30 cellular contexts compared by ENCODE assay signal in genomic region chr13:43191561-43191960, GRCh38.
"Had no signal": no experiment of that assay in that cellular context is flagged by ENCODE, and none has a peak within 500 bp of the region (broad histone marks: within the 10 kb centered on the region; RNA-seq: fewer than 3 reads in every experiment).

No MANE protein-coding gene starts in this region.

- H3K9me3 ChIP-seq: ascending aorta, SJSA1 had no signal

- H3K27me3 ChIP-seq: ascending aorta, SJSA1 had no signal

- H3K4me1 ChIP-seq: ascending aorta, SJSA1 had no signal

- DNase-seq: activated CD4-positive, alpha-beta memory T cell treated with anti-CD3 and anti-CD28 coated beads, Interleukin-2, amount 10 ng/mL, durations not matched to agents 7 days and 5 days; activated CD4-positive, alpha-beta T cell treated with anti-CD3 and anti-CD28 coated beads for 1 hour; activated CD4-positive, alpha-beta T cell treated with anti-CD3 and anti-CD28 coated beads for 48 hours; activated CD4-positive, CD25-positive, alpha-beta regulatory T cell; activated CD8-positive, alpha-beta memory T cell treated with anti-CD3 and anti-CD28 coated beads for 24 hours; activated CD8-positive, alpha-beta memory T cell treated with anti-CD3 and anti-CD28 coated beads, Interleukin-2, amount 10 ng/mL, durations not matched to agents 7 days and 5 days; activated CD8-positive, alpha-beta memory T cell treated with anti-CD3 and anti-CD28 coated beads, Interleukin-2, amount 50 U/mL, for 48 hours; activated effector memory CD4-positive, alpha-beta T cell treated with Interleukin-2 at 50 U/mL for 16 hours; activated naive CD4-positive, alpha-beta T cell; activated naive CD4-positive, alpha-beta T cell treated with anti-CD3 and anti-CD28 coated beads, Interleukin-2, amount 50 U/mL, for 16 hours; activated naive CD8-positive, alpha-beta T cell treated with anti-CD3 and anti-CD28 coated beads for 36 hours; activated T-cell treated with anti-CD3 and anti-CD28 coated beads, Interleukin-2, amount 50 U/mL, for 48 hours; amygdala; MM.1S; MV-4-11; NCI-H1092; NCI-H1436 treated with DMSO at 0.1 percent for 48 hours; NCI-H1694 treated with DMSO at 0.1 percent for 48 hours; NCI-H2029; NCI-H345; NCI-H510A; NCI-H526; NCI-H748 treated with DMSO at 0.1 percent for 48 hours; OCI-M1; SHP77 treated with DMSO at 0.1 percent for 48 hours; T-cell; T-helper 17 cell had no signal

- H3K36me3 ChIP-seq: ascending aorta, SJSA1 had no signal

- H3K9ac ChIP-seq: KMS-11 had no signal

- H3K4me1 Mint-ChIP-seq: activated CD4-positive, alpha-beta memory T cell treated with anti-CD3 and anti-CD28 coated beads, Interleukin-2, amount 10 ng/mL, durations not matched to agents 7 days and 5 days; activated CD8-positive, alpha-beta memory T cell treated with anti-CD3 and anti-CD28 coated beads, Interleukin-2, amount 10 ng/mL, durations not matched to agents 7 days and 5 days; activated naive CD8-positive, alpha-beta T cell treated with anti-CD3 and anti-CD28 coated beads for 36 hours; T-cell; T-helper 17 cell had no signal

- H3K36me3 Mint-ChIP-seq: activated CD8-positive, alpha-beta memory T cell treated with anti-CD3 and anti-CD28 coated beads, Interleukin-2, amount 10 ng/mL, durations not matched to agents 7 days and 5 days; activated naive CD8-positive, alpha-beta T cell treated with anti-CD3 and anti-CD28 coated beads for 36 hours; T-cell had no signal

- H3K9me3 Mint-ChIP-seq: activated naive CD8-positive, alpha-beta T cell treated with anti-CD3 and anti-CD28 coated beads for 36 hours; T-cell had no signal

- H3K4me3 ChIP-seq: ascending aorta, SJSA1 had no signal

- H3K27ac Mint-ChIP-seq: activated CD4-positive, alpha-beta memory T cell treated with anti-CD3 and anti-CD28 coated beads, Interleukin-2, amount 10 ng/mL, durations not matched to agents 7 days and 5 days; activated CD8-positive, alpha-beta memory T cell treated with anti-CD3 and anti-CD28 coated beads, Interleukin-2, amount 10 ng/mL, durations not matched to agents 7 days and 5 days; activated naive CD8-positive, alpha-beta T cell treated with anti-CD3 and anti-CD28 coated beads for 36 hours; T-cell; T-helper 17 cell had no signal

- H3K4me3 Mint-ChIP-seq: activated CD4-positive, alpha-beta memory T cell treated with anti-CD3 and anti-CD28 coated beads, Interleukin-2, amount 10 ng/mL, durations not matched to agents 7 days and 5 days; activated CD8-positive, alpha-beta memory T cell treated with anti-CD3 and anti-CD28 coated beads, Interleukin-2, amount 10 ng/mL, durations not matched to agents 7 days and 5 days; activated naive CD8-positive, alpha-beta T cell treated with anti-CD3 and anti-CD28 coated beads for 36 hours; T-cell; T-helper 17 cell had no signal
